In genomic region chr7:130338233-130338632, GRCh38 we compare ENCODE assay signal across 18 cellular contexts. TPM values are rescaled to one million over a fixed set of nuclear protein-coding genes. Genes with fewer than 3 reads are reported as not detected.
DNase-seq lines count a peak whose midpoint lies in the region; ATAC-seq, FAIRE-seq and TF ChIP-seq lines count a peak whose summit lies in the region.
"Had no signal": no experiment of that assay in that cellular context is flagged by ENCODE, and none has a peak within 500 bp of the region (broad histone marks: within the 10 kb centered on the region; RNA-seq: fewer than 3 reads in every experiment).

No MANE protein-coding gene starts in this region.

- H4K20me1 ChIP-seq in GM23338 (replicated peaks; ENCODE audit: insufficient read depth) = no peaks in the 10 kb centered on the region
- H4K20me1 ChIP-seq in H1 (replicated peaks in 1 of 2; ENCODE audit: control insufficient read depth in 1 of 2, insufficient read depth in 2 of 2, low read length in 2 of 2) = no peaks in the 10 kb centered on the region

- TF ChIP-seq POLR2A in H1 (IDR thresholded peaks at IDR 0.05; ENCODE audit: control extremely low read depth in 1 of 2, low read depth in 2 of 2, low read length in 2 of 2) = no peak

- H3K4me1 ChIP-seq in GM23338 (ENCODE audit: insufficient read depth) (peaks cover 17% of the 10 kb centered on the region), HUES64 (ENCODE audit: insufficient read depth, low read length) (peaks cover 15% of the 10 kb centered on the region), H1 (replicated peaks in 1 of 4; ENCODE audit: control insufficient read depth in 3 of 4, insufficient read depth in 4 of 4, low read length in 3 of 4) (peaks cover 0 to 13% (median 7%) of the 10 kb centered on the region in 4 experiments; a peak in 5 of 7 replicates), mesenchymal stem cell (ENCODE audit: control insufficient read depth, insufficient read depth, low read depth, low read length) (no peaks in the 10 kb centered on the region)
- H3K4me1 ChIP-seq: A549 had no signal

- no peak for TF ChIP-seq RAD21 in H1 (IDR thresholded peaks at IDR 0.05 in 1 of 2, conservative IDR thresholded peaks at IDR 0.05 in 1 of 2; ENCODE audit: low read depth in 2 of 2, low read length in 2 of 2)

- no peaks in the 10 kb centered on the region for H3F3A ChIP-seq in GM23338 (replicated peaks; ENCODE audit: low read depth)

- WGBS in HUES64 = 62% methylated on average over 3 of the region's 3 CpGs
- WGBS in H1 (ENCODE audit: extremely low coverage in 1 of 2, insufficient coverage in 1 of 2, insufficient read length in 1 of 2, insufficient replicate concordance in 2 of 2, low coverage in 1 of 2, low lambda C conversion rate in 2 of 2, missing lambda C conversion rate in 1 of 2), 2 experiments = 56% methylated on average over 3 of the region's 3 CpGs; no CpG with 5 or more reads in 1 of the 2 experiments
- WGBS in mesenchymal stem cell = 92% methylated on average over 2 of the region's 3 CpGs

- H3K27me3 ChIP-seq in GM23338 (ENCODE audit: insufficient read depth) (no peaks in the 10 kb centered on the region), HUES64 (ENCODE audit: insufficient read depth, low read length) (no peaks in the 10 kb centered on the region), H1 (replicated peaks in 1 of 4; ENCODE audit: control insufficient read depth in 3 of 4, extremely low read depth in 1 of 4, insufficient read depth in 3 of 4, low read length in 3 of 4) (no peaks in the 10 kb centered on the region), mesenchymal stem cell (ENCODE audit: control insufficient read depth in 1 of 2, insufficient read depth in 1 of 2, low read length in 2 of 2) (no peaks in the 10 kb centered on the region), MG63 (no peaks in the 10 kb centered on the region)

- H3K79me2 ChIP-seq in GM23338 (replicated peaks; ENCODE audit: insufficient read depth) = no peaks in the 10 kb centered on the region
- no peaks in the 10 kb centered on the region for H3K79me2 ChIP-seq in H1 (ENCODE audit: control insufficient read depth in 1 of 2, insufficient read depth in 2 of 2, low read length in 2 of 2)

- H3K23ac ChIP-seq in H1 (ENCODE audit: insufficient read length) (no peak overlapping the region), mesenchymal stem cell (ENCODE audit: low read length in 2 of 2) (no peak overlapping the region)

- H3K9me3 Mint-ChIP-seq in GM23338 = no peaks in the 10 kb centered on the region
- H3K9me3 Mint-ChIP-seq: CD4-positive, alpha-beta T cell had no signal

- H2BK15ac ChIP-seq in H1 (ENCODE audit: low read length) (no peak overlapping the region), mesenchymal stem cell (ENCODE audit: low read depth, poor library complexity, severe bottlenecking) (no peak overlapping the region)

- peak overlapping the region; percentile 64 for H3K18ac ChIP-seq in H1 (ENCODE audit: extremely low read depth, low read length)
- H3K18ac ChIP-seq in mesenchymal stem cell (ENCODE audit: low read depth in 1 of 2, low read length in 2 of 2) = no peak overlapping the region

- peak; percentile 80 for ATAC-seq in GM23338
- ATAC-seq: A549 had no signal

- H2BK5ac ChIP-seq in H1 (ENCODE audit: low read depth, low read length) (peak overlapping the region; percentile 82), mesenchymal stem cell (ENCODE audit: low read depth, low read length, poor library complexity, severe bottlenecking) (no peak overlapping the region)

- FAIRE-seq in H1 (lab: Jason Lieb, UNC) = no peak
- FAIRE-seq: A549, D721Med, G401.6, GM12891, H54 had no signal

- POLR2A ChIA-PET in H1 (lab: Charles Lee; ENCODE audit: partially characterized antibody) (no interaction called here), HEK293T (lab: Yijun Ruan, JAX) (interaction anchor here (1.9 kb wide), 1 partner anchor 133 kb away, joined by 6 read pairs; the partner anchor contains the start of gene TMEM209)

- H3K9ac ChIP-seq in HUES64 (ENCODE audit: low read depth, low read length) (no peak overlapping the region), H1 (replicated peaks in 1 of 4; ENCODE audit: extremely low read depth in 1 of 4, low read depth in 3 of 4, low read length in 3 of 4) (no peak overlapping the region), mesenchymal stem cell (ENCODE audit: low read length) (no peak overlapping the region)

- H2AFZ ChIP-seq in GM23338 (peak overlapping the region; percentile 30), H1 (ENCODE audit: low read length) (peak overlapping the region; percentile 91), mesenchymal stem cell (ENCODE audit: low read depth, low read length) (no peak overlapping the region)

- H4K5ac ChIP-seq in H1 (ENCODE audit: insufficient read length, low read depth, low read length) = no peak overlapping the region

- H2BK120ac ChIP-seq in H1 (replicated peaks; ENCODE audit: low read depth, low read length) = peak overlapping the region; percentile 82
- no peak overlapping the region for H2BK120ac ChIP-seq in mesenchymal stem cell (ENCODE audit: low read depth, low read length)

- peak overlapping the region; percentile 96; the same call in 1 of the 2 replicates for H2BK20ac ChIP-seq in H1 (ENCODE audit: low read length)

- no peak overlapping the region for H3K14ac ChIP-seq in H1 (ENCODE audit: insufficient read length)
- no peak overlapping the region for H3K14ac ChIP-seq in mesenchymal stem cell (ENCODE audit: low read length in 2 of 2)

- no peaks in the 10 kb centered on the region for H3K23me2 ChIP-seq in H1 (ENCODE audit: low read depth, low read length)

- peak overlapping the region; percentile 68 for H3K4me2 ChIP-seq in GM23338
- H3K4me2 ChIP-seq in H1 (ENCODE audit: insufficient read depth in 1 of 2, low read depth in 2 of 2, low read length in 2 of 2) = peak overlapping the region; percentile 4 to 15; a peak in 1 of 4 replicates
- H3K4me2 ChIP-seq in mesenchymal stem cell (ENCODE audit: low read length, poor library complexity, severe bottlenecking) = no peak overlapping the region
- H3K4me2 ChIP-seq: A549 had no signal

- H3K27ac Mint-ChIP-seq in GM23338 = peak overlapping the region; percentile 86; the same call in 1 of the 2 replicates
- H3K27ac Mint-ChIP-seq: CD4-positive, alpha-beta T cell had no signal

- no peak overlapping the region for H3K56ac ChIP-seq in H1 (replicated peaks; ENCODE audit: insufficient read length, low read depth, low read length)

- TF ChIP-seq EP300 in H1 (IDR thresholded peaks at IDR 0.05; ENCODE audit: borderline replicate concordance in 1 of 2, low read depth in 2 of 2, low read length in 2 of 2) = no peak

- H2BK12ac ChIP-seq in H1 (ENCODE audit: low read depth, low read length) = peak overlapping the region; percentile 52; the same call in 1 of the 2 replicates
- H2BK12ac ChIP-seq in mesenchymal stem cell (ENCODE audit: low read length in 2 of 2) = no peak overlapping the region

- peaks cover 18% of the 10 kb centered on the region for H3K4me1 Mint-ChIP-seq in GM23338

- H3K36me3 ChIP-seq in GM23338 (ENCODE audit: insufficient read depth) (no peaks in the 10 kb centered on the region), HUES64 (ENCODE audit: insufficient read depth, low read length) (no peaks in the 10 kb centered on the region), H1 (ENCODE audit: control insufficient read depth in 2 of 4, insufficient read depth in 4 of 4, low read length in 3 of 4) (no peaks in the 10 kb centered on the region), mesenchymal stem cell (ENCODE audit: control insufficient read depth in 1 of 2, insufficient read depth in 2 of 2, low read depth in 1 of 2, low read length in 2 of 2) (no peaks in the 10 kb centered on the region), MG63 (no peaks in the 10 kb centered on the region)

- no peaks in the 10 kb centered on the region for H3K9me3 ChIP-seq in HUES64 (ENCODE audit: insufficient read depth, low read depth, low read length)
- H3K9me3 ChIP-seq in H1 (ENCODE audit: insufficient read depth in 2 of 2, low read depth in 1 of 2, low read length in 1 of 2) = no peaks in the 10 kb centered on the region
- no peaks in the 10 kb centered on the region for H3K9me3 ChIP-seq in mesenchymal stem cell (ENCODE audit: control insufficient read depth, low read length)
- H3K9me3 ChIP-seq in MG63 = no peaks in the 10 kb centered on the region

- peaks cover 2% of the 10 kb centered on the region for H3K27me3 Mint-ChIP-seq in GM23338 (ENCODE audit: insufficient read depth, low read depth, poor library complexity)
- H3K27me3 Mint-ChIP-seq: CD4-positive, alpha-beta T cell had no signal

- no peak overlapping the region for H4K8ac ChIP-seq in H1 (ENCODE audit: extremely low read depth, insufficient read depth, low read length)
- no peak overlapping the region for H4K8ac ChIP-seq in mesenchymal stem cell (ENCODE audit: low read length)

- H4K91ac ChIP-seq in H1 (replicated peaks; ENCODE audit: insufficient read length, low read length) = peak overlapping the region; percentile 92
- H4K91ac ChIP-seq in mesenchymal stem cell (ENCODE audit: low read length) = no peak overlapping the region

- peaks cover 15% of the 10 kb centered on the region for H3K9me2 ChIP-seq in GM23338 (ENCODE audit: insufficient read depth)

- no peak for TF ChIP-seq CTCF in GM23338 (conservative IDR thresholded peaks at IDR 0.05; ENCODE audit: low read depth in 2 of 2)
- TF ChIP-seq CTCF in H1 (IDR thresholded peaks at IDR 0.05; ENCODE audit: control extremely low read depth in 1 of 3, insufficient read depth in 1 of 3, low read depth in 1 of 3, low read length in 3 of 3) = no peak

- H3K27ac ChIP-seq in GM23338 (ENCODE audit: low read depth) (peak overlapping the region; percentile 58), HUES64 (ENCODE audit: low read depth, low read length) (peak overlapping the region; percentile 48; the same call in 1 of the 2 replicates), H1 (ENCODE audit: low read depth, low read length) (no peak overlapping the region), mesenchymal stem cell (ENCODE audit: low read length, poor library complexity, severe bottlenecking) (no peak overlapping the region)
- H3K27ac ChIP-seq: 22Rv1, A549, C4-2B had no signal

- DNase-seq in GM23338 (ENCODE audit: low spot score) (peak; percentile 19), H1 (ENCODE audit: low read depth in 1 of 2, low spot score in 2 of 2) (no peak), mesenchymal stem cell (no peak), KG1 (lab: John Stamatoyannopoulos, UW) (no peak), cerebellar cortex (ENCODE audit: low spot score) (no peak), MG63 (no peak), HEK293T (ENCODE audit: extremely low spot score) (no peak)
- DNase-seq: AML-193; Caco-2; CD4-positive, alpha-beta T cell had no signal

- H2AK5ac ChIP-seq in H1 (ENCODE audit: low read depth, low read length) = 0 out of 2 replicates have a peak overlapping the region, but pooled peaks have one; percentile 33
- H2AK5ac ChIP-seq in mesenchymal stem cell (ENCODE audit: low read length, severe bottlenecking) = peak overlapping the region; percentile 58

- H3K4me3 Mint-ChIP-seq in GM23338 = no peak overlapping the region
- H3K4me3 Mint-ChIP-seq: CD4-positive, alpha-beta T cell had no signal

- H3K4ac ChIP-seq in H1 (replicated peaks; ENCODE audit: insufficient read length, low read depth, low read length) (no peak overlapping the region), mesenchymal stem cell (ENCODE audit: low read depth in 1 of 2, low read length in 2 of 2) (no peak overlapping the region)

- H3K79me1 ChIP-seq in H1 (ENCODE audit: low read depth, low read length) (no peaks in the 10 kb centered on the region), mesenchymal stem cell (replicated peaks; ENCODE audit: low read length, poor library complexity, severe bottlenecking) (no peaks in the 10 kb centered on the region)

- H3K4me3 ChIP-seq in GM23338 = peak overlapping the region; percentile 6; the same call in 1 of the 2 replicates
- H3K4me3 ChIP-seq in HUES64 (ENCODE audit: low read length) = no peak overlapping the region
- no peak overlapping the region for H3K4me3 ChIP-seq in H1 (ENCODE audit: extremely low read depth in 1 of 4, insufficient read depth in 2 of 4, low read depth in 3 of 4, low read length in 4 of 4)
- no peak overlapping the region for H3K4me3 ChIP-seq in mesenchymal stem cell (ENCODE audit: insufficient read depth in 1 of 2, low read depth in 1 of 2, low read length in 2 of 2)
- H3K4me3 ChIP-seq in MG63 = no peak overlapping the region
- H3K4me3 ChIP-seq: A549 had no signal

- no peaks in the 10 kb centered on the region for H3K36me3 Mint-ChIP-seq in GM23338 (ENCODE audit: low read depth)

- CTCF ChIA-PET in H1 (lab: Charles Lee; ENCODE audit: partially characterized antibody) = interaction anchor here (0.6 to 1.5 kb wide), 5 partner anchors 8 to 60 kb away, joined by 3 to 4 read pairs (median 3); no protein-coding TSS in a partner anchor
- CTCF ChIA-PET in HEK293T (lab: Yijun Ruan, JAX) = no interaction called here

RNA-seq across cellular contexts. Expression of gene CPA5, which starts 6.4 kb away (rescaled TPM):
- total RNA-seq in GM23338 (2014; rRNA removed; shearing (Covaris generic)) = not detected in 2 replicates
- polyA plus RNA-seq in GM23338 (2016; fragmentation: Nextera tagmentation; extraction: Ambion mirVana) (not detected in 2 replicates), H1 (2011; rRNA removed) (0.12 TPM in 1 of 2 replicates, not detected in the other)
- not detected for polyA plus RNA-seq in HUES64 (2013, experiment 1 of 2)
- polyA plus RNA-seq in HUES64 (2013, experiment 2 of 2) = not detected
- total RNA-seq in H1 (2021; fragmentation: NEBNext Ultra II Directional; extraction: Animal tissue kit (Norgen Biotek cat#: 25700)) = not detected in 2 replicates
- polyA plus RNA-seq in H1 (2011; cell fraction: cytosol; rRNA removed) = not detected
- polyA plus RNA-seq in H1 (2011; cell fraction: nucleus; rRNA removed) = 0.20 TPM
- not detected in 4 replicates for polyA plus RNA-seq in H1 (2012, experiment 1 of 2)
- polyA plus RNA-seq in H1 (2012, experiment 2 of 2) = not detected
- polyA plus RNA-seq in H1 (2013, experiment 1 of 2) = not detected
- polyA plus RNA-seq in H1 (2013, experiment 2 of 2) = not detected
- polyA minus RNA-seq in H1 (2011; rRNA and poly(A)+ RNA removed) = not detected in 2 replicates
- not detected for polyA minus RNA-seq in H1 (2011; cell fraction: cytosol; rRNA and poly(A)+ RNA removed)
- not detected for polyA minus RNA-seq in H1 (2011; cell fraction: nucleus; rRNA and poly(A)+ RNA removed)
- polyA plus RNA-seq in mesenchymal stem cell (2013, experiment 1 of 2) = 0.26 TPM
- 0.14 TPM for polyA plus RNA-seq in mesenchymal stem cell (2013, experiment 2 of 2)
- 0.13 TPM in 1 of 2 replicates, not detected in the other for total RNA-seq in MG63 (2014; rRNA removed; shearing (Covaris generic); ENCODE audit: low replicate concordance)
- total RNA-seq: Caco-2; CD4-positive, alpha-beta T cell had no signal
- polyA plus RNA-seq: A549 had no signal

RNA-seq across cellular contexts. Expression of gene CPA1, which starts 42.1 kb away (rescaled TPM):
- not detected in 2 replicates for total RNA-seq in GM23338 (2014; rRNA removed; shearing (Covaris generic))
- polyA plus RNA-seq in GM23338 (2016; fragmentation: Nextera tagmentation; extraction: Ambion mirVana) (not detected in 2 replicates), H1 (2011; rRNA removed) (0.06 TPM in 1 of 2 replicates, not detected in the other)
- polyA plus RNA-seq in HUES64 (2013, experiment 1 of 2) = 0.30 TPM
- not detected for polyA plus RNA-seq in HUES64 (2013, experiment 2 of 2)
- total RNA-seq in H1 (2021; fragmentation: NEBNext Ultra II Directional; extraction: Animal tissue kit (Norgen Biotek cat#: 25700)) = not detected in 2 replicates
- not detected for polyA plus RNA-seq in H1 (2011; cell fraction: cytosol; rRNA removed)
- polyA plus RNA-seq in H1 (2011; cell fraction: nucleus; rRNA removed) = not detected
- polyA plus RNA-seq in H1 (2012, experiment 1 of 2) = not detected in 4 replicates
- polyA plus RNA-seq in H1 (2012, experiment 2 of 2) = not detected
- polyA plus RNA-seq in H1 (2013, experiment 1 of 2) = not detected
- polyA plus RNA-seq in H1 (2013, experiment 2 of 2) = not detected
- not detected in 2 replicates for polyA minus RNA-seq in H1 (2011; rRNA and poly(A)+ RNA removed)
- polyA minus RNA-seq in H1 (2011; cell fraction: cytosol; rRNA and poly(A)+ RNA removed) = not detected
- not detected for polyA minus RNA-seq in H1 (2011; cell fraction: nucleus; rRNA and poly(A)+ RNA removed)
- polyA plus RNA-seq in mesenchymal stem cell (2013, experiment 1 of 2) = 0.12 TPM
- polyA plus RNA-seq in mesenchymal stem cell (2013, experiment 2 of 2) = 0.29 TPM
- not detected in 2 replicates for total RNA-seq in MG63 (2014; rRNA removed; shearing (Covaris generic); ENCODE audit: low replicate concordance)
- total RNA-seq: Caco-2; CD4-positive, alpha-beta T cell had no signal
- polyA plus RNA-seq: A549 had no signal

RNA-seq across cellular contexts. Expression of gene CPA4, which starts 45.3 kb away (rescaled TPM):
- not detected in 2 replicates for total RNA-seq in GM23338 (2014; rRNA removed; shearing (Covaris generic))
- polyA plus RNA-seq in GM23338 (2016; fragmentation: Nextera tagmentation; extraction: Ambion mirVana) (not detected in 2 replicates), H1 (2011; rRNA removed) (0.03 TPM in 1 of 2 replicates, not detected in the other)
- polyA plus RNA-seq in HUES64 (2013, experiment 1 of 2) = not detected
- polyA plus RNA-seq in HUES64 (2013, experiment 2 of 2) = 0.44 TPM
- not detected in 2 replicates for total RNA-seq in H1 (2021; fragmentation: NEBNext Ultra II Directional; extraction: Animal tissue kit (Norgen Biotek cat#: 25700))
- not detected for polyA plus RNA-seq in H1 (2011; cell fraction: cytosol; rRNA removed)
- polyA plus RNA-seq in H1 (2011; cell fraction: nucleus; rRNA removed) = 0.03 TPM
- polyA plus RNA-seq in H1 (2012, experiment 1 of 2) = 0.29 TPM in 1 of 4 replicates, not detected in the others
- not detected for polyA plus RNA-seq in H1 (2012, experiment 2 of 2)
- 0.08 TPM for polyA plus RNA-seq in H1 (2013, experiment 1 of 2)
- polyA plus RNA-seq in H1 (2013, experiment 2 of 2) = 0.09 TPM
- not detected in 2 replicates for polyA minus RNA-seq in H1 (2011; rRNA and poly(A)+ RNA removed)
- polyA minus RNA-seq in H1 (2011; cell fraction: cytosol; rRNA and poly(A)+ RNA removed) = not detected
- polyA minus RNA-seq in H1 (2011; cell fraction: nucleus; rRNA and poly(A)+ RNA removed) = not detected
- polyA plus RNA-seq in mesenchymal stem cell (2013, experiment 1 of 2) = 36.9 TPM
- 36.9 TPM for polyA plus RNA-seq in mesenchymal stem cell (2013, experiment 2 of 2)
- total RNA-seq in MG63 (2014; rRNA removed; shearing (Covaris generic); ENCODE audit: low replicate concordance) = 238 and 337 TPM in 2 replicates
- total RNA-seq: CD4-positive, alpha-beta T cell had no signal

Comparison
In these comparisons a context has a peak if more than half of its experiments do, and no peak if none do; other contexts are left out.
1. H3K27ac ChIP-seq: peak in GM23338 (single experiment) and HUES64 (single experiment); none in H1 (single experiment) and mesenchymal stem cell (single experiment).
2. RNA of gene CPA4, which starts 45.3 kb away (total RNA-seq): 238 to 337 TPM in MG63; not detected in GM23338 and not detected in H1; every median in the first group is over 100 times any median in the second.